In the genomic region with DNA sequence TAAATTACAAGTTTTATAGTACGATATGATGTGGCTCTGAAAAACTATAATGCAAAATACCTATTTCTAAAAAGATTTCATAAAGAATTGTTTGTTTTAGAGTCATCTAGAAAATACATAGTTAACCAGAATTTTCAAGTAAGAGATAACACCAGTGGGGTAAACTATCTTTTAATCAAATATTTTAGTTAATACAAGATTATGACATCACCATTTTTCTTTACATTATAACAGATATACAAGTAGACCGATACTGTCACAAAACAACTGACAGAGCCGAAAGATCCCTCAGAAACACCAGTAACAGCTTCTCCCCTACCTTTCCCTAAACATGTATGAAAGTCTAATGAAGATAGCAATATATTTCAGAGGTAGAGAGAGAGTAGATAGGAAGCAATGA, we compare ENCODE assay signal across 29 cellular contexts.
"Had no signal": no experiment of that assay in that cellular context is flagged by ENCODE, and none has a peak within 500 bp of the region (broad histone marks: within the 10 kb centered on the region; RNA-seq: fewer than 3 reads in every experiment).

No MANE protein-coding gene starts in this region.

- H3K4me3 Mint-ChIP-seq: dendritic cell treated with granulocyte-macrophage colony-stimulating factor and Interleukin-4, amounts not matched to agents 40 ng/mL and 50 ng/mL, for 4 days; endodermal cell; memory B cell; naive B cell; natural killer cell treated with Interleukin-12 subunit alpha and Interleukin-12 subunit beta and Interleukin-15 and Interleukin-18, amount 100 ng/mL, for 72 hours; neural crest cell; stimulated activated naive CD8-positive, alpha-beta T cell treated with anti-CD3 and anti-CD28 coated beads, Interleukin-15, amount 100 ng/mL, for 72 hours had no signal

- H3K4me3 ChIP-seq: colonic mucosa, gastroesophageal sphincter, heart left ventricle, hepatocyte, lung, mucosa of descending colon, prostate gland, right atrium auricular region, sigmoid colon, suprapubic skin, vagina had no signal

- H3K4me1 ChIP-seq: colonic mucosa, gastroesophageal sphincter, prostate gland, right atrium auricular region, suprapubic skin had no signal

- H3K9me3 ChIP-seq: colonic mucosa, gastroesophageal sphincter, heart left ventricle, mucosa of descending colon, neutrophil, prostate gland, right atrium auricular region, sigmoid colon, suprapubic skin, vagina had no signal

- H3K27ac Mint-ChIP-seq: dendritic cell treated with granulocyte-macrophage colony-stimulating factor and Interleukin-4, amounts not matched to agents 40 ng/mL and 50 ng/mL, for 4 days; endodermal cell; memory B cell; naive B cell; natural killer cell treated with Interleukin-12 subunit alpha and Interleukin-12 subunit beta and Interleukin-15 and Interleukin-18, amount 100 ng/mL, for 72 hours; stimulated activated naive CD8-positive, alpha-beta T cell treated with anti-CD3 and anti-CD28 coated beads, Interleukin-15, amount 100 ng/mL, for 72 hours had no signal

- ATAC-seq: esophagus mucosa; gastroesophageal sphincter; heart left ventricle; left lobe of liver; mucosa of descending colon; natural killer cell treated with Interleukin-12 subunit alpha and Interleukin-12 subunit beta and Interleukin-15 and Interleukin-18, amount 100 ng/mL, for 72 hours; stimulated activated naive CD8-positive, alpha-beta T cell treated with anti-CD3 and anti-CD28 coated beads, Interleukin-15, amount 100 ng/mL, for 72 hours had no signal

- H2AFZ ChIP-seq: hepatocyte had no signal

- H3K36me3 ChIP-seq: colonic mucosa, prostate gland had no signal

- H3K27me3 ChIP-seq: colonic mucosa, gastroesophageal sphincter, heart left ventricle, hepatocyte, neutrophil, right atrium auricular region, sigmoid colon, suprapubic skin, vagina had no signal

- H3K27me3 Mint-ChIP-seq: dendritic cell treated with granulocyte-macrophage colony-stimulating factor and Interleukin-4, amounts not matched to agents 40 ng/mL and 50 ng/mL, for 4 days; memory B cell; naive B cell; natural killer cell treated with Interleukin-12 subunit alpha and Interleukin-12 subunit beta and Interleukin-15 and Interleukin-18, amount 100 ng/mL, for 72 hours; stimulated activated naive CD8-positive, alpha-beta T cell treated with anti-CD3 and anti-CD28 coated beads, Interleukin-15, amount 100 ng/mL, for 72 hours had no signal

- H3K4me1 Mint-ChIP-seq: endodermal cell; neural crest cell; stimulated activated naive CD8-positive, alpha-beta T cell treated with anti-CD3 and anti-CD28 coated beads, Interleukin-15, amount 100 ng/mL, for 72 hours had no signal

- DNase-seq: colonic mucosa; effector CD8-positive, alpha-beta T cell; endodermal cell; foreskin fibroblast; heart left ventricle; kidney; mucosa of descending colon; naive B cell; sigmoid colon; stimulated activated CD4-positive, alpha-beta T cell treated with anti-CD3 and anti-CD28 coated beads, Interleukin-15, amount 100 ng/mL, for 24 hours; stimulated activated CD4-positive, alpha-beta T cell treated with anti-CD3 and anti-CD28 coated beads, Interleukin-2, amount 100 ng/mL, for 48 hours; stimulated activated naive CD4-positive, alpha-beta T cell; stimulated activated naive CD8-positive, alpha-beta T cell treated with anti-CD3 and anti-CD28 coated beads, Interleukin-15, amount 100 ng/mL, for 72 hours; trophoblast cell had no signal

- H3K9me3 Mint-ChIP-seq: dendritic cell treated with granulocyte-macrophage colony-stimulating factor and Interleukin-4, amounts not matched to agents 40 ng/mL and 50 ng/mL, for 4 days; endodermal cell; memory B cell; naive B cell; natural killer cell treated with Interleukin-12 subunit alpha and Interleukin-12 subunit beta and Interleukin-15 and Interleukin-18, amount 100 ng/mL, for 72 hours; neural crest cell; stimulated activated naive CD8-positive, alpha-beta T cell treated with anti-CD3 and anti-CD28 coated beads, Interleukin-15, amount 100 ng/mL, for 72 hours had no signal

- H3K4me2 ChIP-seq: hepatocyte had no signal

- H3K27ac ChIP-seq: colonic mucosa, epithelial cell of prostate, gastroesophageal sphincter, heart left ventricle, hepatocyte, neutrophil, prostate gland, right atrium auricular region, sigmoid colon, suprapubic skin, vagina had no signal
